In genomic region chr6:32940656-32941411, GRCh38 we compare ENCODE assay signal across 8 cellular contexts. TPM values are rescaled to one million over a fixed set of nuclear protein-coding genes. Genes with fewer than 3 reads are reported as not detected.
DNase-seq lines count a peak whose midpoint lies in the region; ATAC-seq and TF ChIP-seq lines count a peak whose summit lies in the region.

HLA-DMB (minus strand) TSS chr6:32941028; CDS start chr6:32940807, 221 bp downstream.

- H3K36me3 ChIP-seq in NT2/D1 (ENCODE audit: insufficient read depth, insufficient read length, low read length), result peaks cover 3% of the 10 kb centered on the region

- H3K4me1 ChIP-seq in NT2/D1 (ENCODE audit: insufficient read depth, insufficient read length), result no peaks in the 10 kb centered on the region

- peak within 1 kb of the TSS; percentile 88 to 98 (median 97) for H3K27ac Mint-ChIP-seq in naive thymus-derived CD8-positive, alpha-beta T cell

- POLR2A ChIA-PET in naive thymus-derived CD8-positive, alpha-beta T cell (lab: Charles Lee), result interaction anchor here (1.0 to 14.1 kb wide), 10 partner anchors 9 to 96 kb away, joined by 3 to 510 read pairs (median 8); partner anchors contain the start of genes BRD2, HLA-DMA, PSMB8 and PSMB9

- H3K36me3 Mint-ChIP-seq in naive thymus-derived CD8-positive, alpha-beta T cell, result peaks cover 0 to 17% (median 10%) of the 10 kb centered on the region in 3 donors

- no peak for TF ChIP-seq CTCF in fibroblast of villous mesenchyme (IDR thresholded peaks at IDR 0.05; ENCODE audit: insufficient read depth, low read depth, low read length)

- 0 out of 2 replicates have a peak, but pooled peaks cover 1% of the 10 kb centered on the region for H3K9me3 ChIP-seq in NT2/D1 (ENCODE audit: insufficient read depth, low read length)

- peak within 1 kb of the TSS; percentile 84 to 97 (median 94) for H3K4me3 Mint-ChIP-seq in naive thymus-derived CD8-positive, alpha-beta T cell

- DNase-seq in D341Med (ENCODE audit: low spot score) (peak; percentile 82), NT2/D1 (ENCODE audit: low read depth, low spot score) (no peak), fibroblast of villous mesenchyme (ENCODE audit: low read depth) (peak; percentile 74), T1000 (lab: John Stamatoyannopoulos, UW) (no peak)
- peak; percentile 15 for DNase-seq in activated effector memory CD4-positive, alpha-beta T cell treated with Interleukin-2 at 50 U/mL for 16 hours
- peak in 9 of 10 donors; percentile 42 to 80 (median 63) for DNase-seq in naive thymus-derived CD8-positive, alpha-beta T cell

- H3K27me3 Mint-ChIP-seq in naive thymus-derived CD8-positive, alpha-beta T cell, result no peaks in the 10 kb centered on the region

- peak; percentile 38 for ATAC-seq in GM19043 (IDR thresholded peaks at IDR 0.05; ENCODE audit: low read depth, unreplicated experiment)
- peak; percentile 51 for ATAC-seq in HG03159 (IDR thresholded peaks at IDR 0.05; ENCODE audit: unreplicated experiment)
- peak; percentile 83 to 85 for ATAC-seq in naive thymus-derived CD8-positive, alpha-beta T cell

- H3K4me1 Mint-ChIP-seq in naive thymus-derived CD8-positive, alpha-beta T cell, result peaks cover 43 to 91% (median 65%) of the 10 kb centered on the region in 4 donors

- peak within 1 kb of the TSS; percentile 19 for H3K4me3 ChIP-seq in NT2/D1 (ENCODE audit: insufficient read length, low read depth)
- no peak within 1 kb of the TSS for H3K4me3 ChIP-seq in fibroblast of villous mesenchyme (ENCODE audit: low read depth, low read length)

- no peaks in the 10 kb centered on the region for H3K9me3 Mint-ChIP-seq in naive thymus-derived CD8-positive, alpha-beta T cell

- H3K9ac ChIP-seq in NT2/D1 (ENCODE audit: insufficient read length, low read depth), result no peak within 1 kb of the TSS

- no peaks in the 10 kb centered on the region for H3K27me3 ChIP-seq in NT2/D1 (ENCODE audit: insufficient read depth, insufficient read length)

RNA-seq across cellular contexts. Expression of gene HLA-DMB, which starts in this region (rescaled TPM):
- total RNA-seq in fibroblast of villous mesenchyme, result 1.7 TPM in 1 of 2 replicates, not detected in the other
- total RNA-seq in naive thymus-derived CD8-positive, alpha-beta T cell, result 10 to 100 TPM; 23.0 to 23.5 TPM
- 10 to 100 TPM; 10.8 to 22.5 (median 16.8) TPM for polyA plus RNA-seq in naive thymus-derived CD8-positive, alpha-beta T cell

Comparison
In these comparisons a context has a peak if more than half of its experiments do, and no peak if none do; other contexts are left out.
1. DNase-seq: peak in D341Med (single experiment), activated effector memory CD4-positive, alpha-beta T cell treated with Interleukin-2 at 50 U/mL for 16 hours (single experiment), fibroblast of villous mesenchyme (single experiment) and naive thymus-derived CD8-positive, alpha-beta T cell (9 of 10); none in NT2/D1 (single experiment) and T1000 (single experiment).
2. Peak in every context shown above with its lines, with median percentiles within 50 percentile points of each other: ATAC-seq.